Comparison of ENCODE assay signal across 1 cellular context in the genomic region with DNA sequence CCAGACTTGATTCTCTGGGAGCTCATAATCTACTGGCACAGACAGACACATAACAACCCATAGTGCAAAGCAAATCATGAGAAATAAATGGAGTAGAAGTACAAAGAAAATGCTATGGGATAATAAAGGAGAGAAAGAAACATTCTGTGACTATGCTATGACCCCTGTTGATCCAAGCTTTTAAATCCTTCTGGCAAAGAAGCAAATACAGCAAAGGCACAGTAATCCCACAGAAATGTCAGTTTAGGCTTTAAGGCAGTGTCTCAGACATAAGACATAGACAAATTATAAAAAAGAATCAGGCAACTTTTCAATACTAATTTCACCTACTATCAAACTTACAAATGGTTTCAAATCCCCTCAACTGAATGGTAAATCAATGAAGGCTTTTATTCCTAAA.
TF ChIP-seq lines count a peak whose summit lies in the region.

No MANE protein-coding gene starts in this region.

TF ChIP-seq in IMR-90, 13 proteins besides CTCF, POLR2A, EP300 and RAD21 (continued from another document):
- TF ChIP-seq, protein P1, sequence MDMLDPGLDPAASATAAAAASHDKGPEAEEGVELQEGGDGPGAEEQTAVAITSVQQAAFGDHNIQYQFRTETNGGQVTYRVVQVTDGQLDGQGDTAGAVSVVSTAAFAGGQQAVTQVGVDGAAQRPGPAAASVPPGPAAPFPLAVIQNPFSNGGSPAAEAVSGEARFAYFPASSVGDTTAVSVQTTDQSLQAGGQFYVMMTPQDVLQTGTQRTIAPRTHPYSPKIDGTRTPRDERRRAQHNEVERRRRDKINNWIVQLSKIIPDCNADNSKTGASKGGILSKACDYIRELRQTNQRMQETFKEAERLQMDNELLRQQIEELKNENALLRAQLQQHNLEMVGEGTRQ (IDR thresholded peaks at IDR 0.05; ENCODE audit: low read depth, low read length): no peak
